ENCODE assay signal across 4 cellular contexts in genomic region chr16:17962726-17963125, GRCh38.
"Had no signal": no experiment of that assay in that cellular context is flagged by ENCODE, and none has a peak within 500 bp of the region (broad histone marks: within the 10 kb centered on the region; RNA-seq: fewer than 3 reads in every experiment).

No MANE protein-coding gene starts in this region.

- DNase-seq: GM23248, GOT3, H7, HFFc6 had no signal

- H3K4me3 Mint-ChIP-seq: HFFc6 had no signal

- H3K27ac Mint-ChIP-seq: HFFc6 had no signal
